Comparison of ENCODE assay signal across 8 cellular contexts in genomic region chr2:71023553-71024243, GRCh38. TPM values are rescaled to one million over a fixed set of nuclear protein-coding genes. Genes with fewer than 3 reads are reported as not detected.
DNase-seq lines count a peak whose midpoint lies in the region; ATAC-seq lines count a peak whose summit lies in the region.
"Not testable (repeated sequence)": the region's sequence is repeated elsewhere in the genome, so short reads cannot be mapped to it uniquely, and the experiment has no call there.

No MANE protein-coding gene starts in this region.

- ATAC-seq in activated naive CD8-positive, alpha-beta T cell treated with anti-CD3 and anti-CD28 coated beads, Interleukin-2, amount 50 U/mL, for 24 hours; stimulated activated effector memory CD8-positive, alpha-beta T cell treated with anti-CD3 and anti-CD28 coated beads, Interleukin-12 subunit alpha, Interleukin-12 subunit beta, amount 100 ng/mL, for 72 hours: not testable (repeated sequence)

- not testable (repeated sequence) for H3K36me3 ChIP-seq in Karpas-422 (ENCODE audit: insufficient read depth, low read length)

- not testable (repeated sequence) for H4K20me1 ChIP-seq in Karpas-422 (ENCODE audit: insufficient read depth, low read depth, low read length)

- H3K27ac ChIP-seq in Karpas-422 (ENCODE audit: low read length) = not testable (repeated sequence)

- not testable (repeated sequence) for H3K9me3 ChIP-seq in Karpas-422 (ENCODE audit: low read length)

- H3K4me3 Mint-ChIP-seq in activated naive CD8-positive, alpha-beta T cell treated with anti-CD3 and anti-CD28 coated beads, Interleukin-2, amount 50 U/mL, for 24 hours; stimulated activated effector memory CD8-positive, alpha-beta T cell treated with anti-CD3 and anti-CD28 coated beads, Interleukin-12 subunit alpha, Interleukin-12 subunit beta, amount 100 ng/mL, for 72 hours: not testable (repeated sequence)

- DNase-seq in COLO668 (lab: John Stamatoyannopoulos, UW; ENCODE audit: unreplicated experiment) (peak; percentile 27), Karpas-422 (peak; percentile 39), T-helper 2 cell (peak in 4 of 5 experiments; percentile 11 to 58 (median 44)), kidney tubule cell (ENCODE audit: low spot score) (peak; percentile 60)
- peak; percentile 35 for DNase-seq in activated CD8-positive, alpha-beta memory T cell treated with anti-CD3 and anti-CD28 coated beads, Interleukin-2, amount 50 U/mL, for 24 hours (ENCODE audit: extremely low read depth)
- DNase-seq in activated naive CD8-positive, alpha-beta T cell treated with anti-CD3 and anti-CD28 coated beads, Interleukin-2, amount 50 U/mL, for 24 hours = peak; percentile 69
- peak; percentile 18 to 34 for DNase-seq in stimulated activated CD4-positive, alpha-beta T cell treated with anti-CD3 and anti-CD28 coated beads, Interleukin-1b, Interleukin-23, amount 100 ng/mL, for 1 hour (ENCODE audit: low read depth in 2 of 2)
- peak; percentile 24 to 73 for DNase-seq in stimulated activated effector memory CD8-positive, alpha-beta T cell treated with anti-CD3 and anti-CD28 coated beads, Interleukin-12 subunit alpha, Interleukin-12 subunit beta, amount 100 ng/mL, for 72 hours (ENCODE audit: low spot score in 2 of 2)

- H3K4me1 Mint-ChIP-seq in activated naive CD8-positive, alpha-beta T cell treated with anti-CD3 and anti-CD28 coated beads, Interleukin-2, amount 50 U/mL, for 24 hours = not testable (repeated sequence)
- peaks cover 11% of the 10 kb centered on the region for H3K4me1 Mint-ChIP-seq in stimulated activated effector memory CD8-positive, alpha-beta T cell treated with anti-CD3 and anti-CD28 coated beads, Interleukin-12 subunit alpha, Interleukin-12 subunit beta, amount 100 ng/mL, for 72 hours

- not testable (repeated sequence) for H3K4me3 ChIP-seq in Karpas-422 (ENCODE audit: low read length)

- H3K27me3 Mint-ChIP-seq in activated naive CD8-positive, alpha-beta T cell treated with anti-CD3 and anti-CD28 coated beads, Interleukin-2, amount 50 U/mL, for 24 hours = not testable (repeated sequence)

- not testable (repeated sequence) for H3K4me2 ChIP-seq in Karpas-422 (ENCODE audit: low read depth, low read length, poor library complexity, severe bottlenecking)

- not testable (repeated sequence) for H3K79me2 ChIP-seq in Karpas-422 (ENCODE audit: low read length)

- peak overlapping the region; percentile 35 for H3K27ac Mint-ChIP-seq in activated naive CD8-positive, alpha-beta T cell treated with anti-CD3 and anti-CD28 coated beads, Interleukin-2, amount 50 U/mL, for 24 hours
- H3K27ac Mint-ChIP-seq in stimulated activated effector memory CD8-positive, alpha-beta T cell treated with anti-CD3 and anti-CD28 coated beads, Interleukin-12 subunit alpha, Interleukin-12 subunit beta, amount 100 ng/mL, for 72 hours = not testable (repeated sequence)

- not testable (repeated sequence) for H3K9ac ChIP-seq in Karpas-422 (ENCODE audit: low read length)

- not testable (repeated sequence) for H3K9me2 ChIP-seq in Karpas-422 (replicated peaks; ENCODE audit: insufficient read depth, low read length)

- H3K9me3 Mint-ChIP-seq in activated naive CD8-positive, alpha-beta T cell treated with anti-CD3 and anti-CD28 coated beads, Interleukin-2, amount 50 U/mL, for 24 hours; stimulated activated effector memory CD8-positive, alpha-beta T cell treated with anti-CD3 and anti-CD28 coated beads, Interleukin-12 subunit alpha, Interleukin-12 subunit beta, amount 100 ng/mL, for 72 hours: not testable (repeated sequence)

- H2AFZ ChIP-seq in Karpas-422 (ENCODE audit: low read length) = not testable (repeated sequence)

- H3K27me3 ChIP-seq in Karpas-422 (ENCODE audit: low read length) = not testable (repeated sequence)

- H3K36me3 Mint-ChIP-seq in activated naive CD8-positive, alpha-beta T cell treated with anti-CD3 and anti-CD28 coated beads, Interleukin-2, amount 50 U/mL, for 24 hours (ENCODE audit: low read depth); stimulated activated effector memory CD8-positive, alpha-beta T cell treated with anti-CD3 and anti-CD28 coated beads, Interleukin-12 subunit alpha, Interleukin-12 subunit beta, amount 100 ng/mL, for 72 hours: not testable (repeated sequence)

- not testable (repeated sequence) for H3K4me1 ChIP-seq in Karpas-422 (ENCODE audit: low read length)

RNA-seq across cellular contexts. Expression of gene TEX261, which starts 29.0 kb away (rescaled TPM):
- total RNA-seq in Karpas-422 (2014; rRNA removed; shearing (Covaris generic); ENCODE audit: low replicate concordance) = 62.8 and 69.2 TPM in 2 replicates

RNA-seq across cellular contexts. Expression of gene NAGK, which starts 44.8 kb away (rescaled TPM):
- total RNA-seq in Karpas-422 (2014; rRNA removed; shearing (Covaris generic); ENCODE audit: low replicate concordance) = 38.2 and 57.3 TPM in 2 replicates

RNA-seq across cellular contexts. Expression of gene ANKRD53, which starts 45.3 kb away (rescaled TPM):
- total RNA-seq in Karpas-422 (2014; rRNA removed; shearing (Covaris generic); ENCODE audit: low replicate concordance) = 0.14 TPM in 1 of 2 replicates, not detected in the other
